ENCODE assay signal across 8 cellular contexts in genomic region chr6:75243333-75244062, GRCh38. TPM values are rescaled to one million over a fixed set of nuclear protein-coding genes. Genes with fewer than 3 reads are reported as not detected.
A peak's percentile ranks its signal among the peaks of the same experiment; 100 is the strongest.
DNase-seq lines count a peak whose midpoint lies in the region; ATAC-seq and TF ChIP-seq lines count a peak whose summit lies in the region.

Gene COX7A2 (minus strand): TSS chr6:75243801. CDS start chr6:75243734, 67 bp downstream.

- peaks cover 21% of the 10 kb centered on the region for H3K27me3 Mint-ChIP-seq in activated CD4-positive, alpha-beta T cell treated with anti-CD3 and anti-CD28 coated beads, Interleukin-2, amount 10 ng/mL, durations not matched to agents 7 days and 5 days

- H3K27me3 ChIP-seq in BLaER1 (no peaks in the 10 kb centered on the region), layer of hippocampus (ENCODE audit: control insufficient read depth, insufficient read depth, low read length) (no peaks in the 10 kb centered on the region)

- H3K27ac ChIP-seq in BLaER1, result peak within 1 kb of the TSS; percentile 93
- peak within 1 kb of the TSS; percentile 86 to 97 for H3K27ac ChIP-seq in coronary artery
- H3K27ac ChIP-seq in layer of hippocampus (ENCODE audit: low read depth, low read length), result peak within 1 kb of the TSS; percentile 69

- DNase-seq in NCI-H69 (lab: John Stamatoyannopoulos, UW) (peak; percentile 99), coronary artery (ENCODE audit: low spot score) (peak; percentile 92)
- peak; percentile 91 for DNase-seq in activated CD4-positive, alpha-beta T cell treated with anti-CD3 and anti-CD28 coated beads, Interleukin-2, amount 10 ng/mL, durations not matched to agents 7 days and 5 days
- peak; percentile 63 to 67 for DNase-seq in stimulated activated CD4-positive, alpha-beta T cell treated with anti-CD3 and anti-CD28 coated beads, Interleukin-1b, Interleukin-23, amount 100 ng/mL, for 4 hours (ENCODE audit: low read depth in 2 of 2)

- peaks cover 29% of the 10 kb centered on the region for H3K4me1 Mint-ChIP-seq in activated CD4-positive, alpha-beta T cell treated with anti-CD3 and anti-CD28 coated beads, Interleukin-2, amount 10 ng/mL, durations not matched to agents 7 days and 5 days

- H3K27ac Mint-ChIP-seq in activated CD4-positive, alpha-beta T cell treated with anti-CD3 and anti-CD28 coated beads, Interleukin-2, amount 10 ng/mL, durations not matched to agents 7 days and 5 days, result peak within 1 kb of the TSS; percentile 99

- peaks cover 32% of the 10 kb centered on the region for H3K36me3 Mint-ChIP-seq in activated CD4-positive, alpha-beta T cell treated with anti-CD3 and anti-CD28 coated beads, Interleukin-2, amount 10 ng/mL, durations not matched to agents 7 days and 5 days (ENCODE audit: low read depth)

- TF ChIP-seq CTCF in coronary artery (IDR thresholded peaks at IDR 0.05), result no peak

- no peaks in the 10 kb centered on the region; the same call in none of the 2 replicates for H4K20me1 ChIP-seq in BLaER1

- POLR2A ChIA-PET in activated CD4-positive, alpha-beta T cell treated with anti-CD3 and anti-CD28 coated beads, Interleukin-2, amount 10 ng/mL, durations not matched to agents 7 days and 5 days (lab: Charles Lee), result no interaction called here

- CTCF ChIA-PET in activated CD4-positive, alpha-beta T cell treated with anti-CD3 and anti-CD28 coated beads, Interleukin-2, amount 10 ng/mL, durations not matched to agents 7 days and 5 days (lab: Charles Lee), result interaction anchor here (0.7 to 1.6 kb wide), 3 partner anchors 17 to 40 kb away, joined by 3 to 4 read pairs (median 3); partner anchors contain the start of gene TMEM30A

- peaks cover 2% of the 10 kb centered on the region for H3K9me3 Mint-ChIP-seq in activated CD4-positive, alpha-beta T cell treated with anti-CD3 and anti-CD28 coated beads, Interleukin-2, amount 10 ng/mL, durations not matched to agents 7 days and 5 days

- H3K9ac ChIP-seq in BLaER1, result peak within 1 kb of the TSS; percentile 89

- no peaks in the 10 kb centered on the region for H3K9me3 ChIP-seq in BLaER1

- ATAC-seq in GM19328 (IDR thresholded peaks at IDR 0.05; ENCODE audit: unreplicated experiment) (peak; percentile 97), HG03520 (IDR thresholded peaks at IDR 0.05; ENCODE audit: unreplicated experiment) (peak; percentile 92)

- H3K36me3 ChIP-seq in BLaER1, result peaks cover 26% of the 10 kb centered on the region

- peak within 1 kb of the TSS; percentile 70 for H3K4me2 ChIP-seq in BLaER1

- H3K4me1 ChIP-seq in BLaER1, result peaks cover 18% of the 10 kb centered on the region; the same call in 1 of the 2 replicates

- peak within 1 kb of the TSS; percentile 98 for H3K4me3 Mint-ChIP-seq in activated CD4-positive, alpha-beta T cell treated with anti-CD3 and anti-CD28 coated beads, Interleukin-2, amount 10 ng/mL, durations not matched to agents 7 days and 5 days

- H3K4me3 ChIP-seq in BLaER1 (peak within 1 kb of the TSS; percentile 88), coronary artery (peak within 1 kb of the TSS; percentile 91)

RNA-seq across cellular contexts. Expression of gene COX7A2, which starts in this region (rescaled TPM):
- 100 to 1,000 TPM; 397 to 403 TPM for total RNA-seq in activated CD4-positive, alpha-beta T cell treated with anti-CD3 and anti-CD28 coated beads, Interleukin-2, amount 10 ng/mL, durations not matched to agents 7 days and 5 days

Comparison
In these comparisons a context has a peak if more than half of its experiments do, and no peak if none do; other contexts are left out.
1. Peak in every context shown above with its lines: DNase-seq, ATAC-seq, H3K4me3 ChIP-seq and H3K27ac ChIP-seq.